Comparison of ENCODE assay signal across 8 cellular contexts in genomic region chrX:154437971-154438893, GRCh38. TPM values are rescaled to one million over a fixed set of nuclear protein-coding genes. Genes with fewer than 3 reads are reported as not detected.
DNase-seq lines count a peak whose midpoint lies in the region; ATAC-seq and TF ChIP-seq lines count a peak whose summit lies in the region.

No MANE protein-coding gene starts in this region.

- H4K5ac ChIP-seq in H9 (ENCODE audit: insufficient read length, low read depth, low read length), result no peak overlapping the region

- H3K27me3 Mint-ChIP-seq in H9 (ENCODE audit: low read depth) (no peaks in the 10 kb centered on the region), WTC11 (ENCODE audit: low read depth) (no peaks in the 10 kb centered on the region)

- H3K27ac Mint-ChIP-seq in H9, result peak overlapping the region in 1 of 3 experiments; percentile 48; a peak in 1 of 7 replicates
- H3K27ac Mint-ChIP-seq in WTC11, result peak overlapping the region; percentile 23; the same call in 1 of the 2 replicates

- H2BK12ac ChIP-seq in H9 (ENCODE audit: insufficient read length, low read depth, low read length), result no peak overlapping the region

- no peak overlapping the region for H3K14ac ChIP-seq in H9 (ENCODE audit: insufficient read depth, low read length)

- H2AK5ac ChIP-seq in H9 (ENCODE audit: insufficient read length, low read length), result no peak overlapping the region

- H3K79me1 ChIP-seq in H9 (ENCODE audit: insufficient read depth, low read depth, low read length, poor library complexity, severe bottlenecking), result no peaks in the 10 kb centered on the region

- H3K36me3 ChIP-seq in hepatocyte (replicated peaks; ENCODE audit: insufficient read depth, low read depth), result no peaks in the 10 kb centered on the region

- no peaks in the 10 kb centered on the region for H3K27me3 ChIP-seq in H9 (ENCODE audit: insufficient read depth, low read length)
- H3K27me3 ChIP-seq in hepatocyte, result no peaks in the 10 kb centered on the region

- H4K8ac ChIP-seq in H9 (replicated peaks; ENCODE audit: insufficient read length, low read depth, low read length), result no peak overlapping the region

- H3K36me3 Mint-ChIP-seq in H9 (ENCODE audit: insufficient read depth in 1 of 3, low read depth in 3 of 3), result peaks cover 28 to 72% (median 64%) of the 10 kb centered on the region in 3 experiments
- H3K36me3 Mint-ChIP-seq in WTC11, result peaks cover 17% of the 10 kb centered on the region

- H3K4me1 ChIP-seq in H9 (ENCODE audit: insufficient read depth, low read length), result no peaks in the 10 kb centered on the region
- no peaks in the 10 kb centered on the region for H3K4me1 ChIP-seq in hepatocyte (ENCODE audit: insufficient read depth)

- TF ChIP-seq CTCF in H9 (conservative IDR thresholded peaks at IDR 0.05), result no peak
- TF ChIP-seq CTCF in WTC11 (IDR thresholded peaks at IDR 0.05), result no peak
- no peak for TF ChIP-seq CTCF in hepatocyte (IDR thresholded peaks at IDR 0.05; ENCODE audit: poor library complexity)

- H3K23ac ChIP-seq in H9 (ENCODE audit: insufficient read length, low read depth, low read length), result no peak overlapping the region

- H3K4me1 Mint-ChIP-seq in H9 (peaks cover 8 to 12% of the 10 kb centered on the region in 2 experiments), WTC11 (peaks cover 12% of the 10 kb centered on the region)

- H2AFZ ChIP-seq in H9 (ENCODE audit: low read length), result no peak overlapping the region
- no peak overlapping the region for H2AFZ ChIP-seq in hepatocyte

- H3K4me2 ChIP-seq in H9 (ENCODE audit: insufficient read depth, insufficient read length, low read length) (peak overlapping the region; percentile 41), hepatocyte (peak overlapping the region; percentile 74)

- H3K4me3 Mint-ChIP-seq in H9 (peak overlapping the region; percentile 82 to 90), WTC11 (peak overlapping the region; percentile 83)

- H3K56ac ChIP-seq in H9 (ENCODE audit: insufficient read length, low read depth, low read length), result no peak overlapping the region

- H3K18ac ChIP-seq in H9 (ENCODE audit: insufficient read length, low read depth, low read length), result no peak overlapping the region

- no peak overlapping the region for H4K91ac ChIP-seq in H9 (ENCODE audit: insufficient read length, low read depth, low read length)

- no peak overlapping the region for H3T11ph ChIP-seq in H9 (ENCODE audit: low read length)

- H2BK20ac ChIP-seq in H9 (ENCODE audit: low read depth, low read length, poor library complexity, severe bottlenecking), result no peak overlapping the region

- H3K9me3 Mint-ChIP-seq in H9 (peaks cover 70 to 87% of the 10 kb centered on the region in 2 experiments), WTC11 (no peaks in the 10 kb centered on the region)

- H2BK15ac ChIP-seq in H9 (ENCODE audit: low read depth, low read length), result no peak overlapping the region

- H2BK120ac ChIP-seq in H9 (ENCODE audit: low read depth, low read length, poor library complexity, severe bottlenecking), result no peak overlapping the region

- H3K27ac ChIP-seq in H9 (ENCODE audit: insufficient read length, low read depth, low read length) (no peak overlapping the region), hepatocyte (no peak overlapping the region), skin epidermis (peak overlapping the region in 16 of 21 experiments; percentile 75 to 98 (median 93))

- peaks cover 7% of the 10 kb centered on the region for H3K23me2 ChIP-seq in H9 (ENCODE audit: insufficient read length, low read depth, low read length, poor library complexity, severe bottlenecking)

- peaks cover 2% of the 10 kb centered on the region; the same call in 1 of the 2 replicates for H3K79me2 ChIP-seq in H9 (ENCODE audit: insufficient read depth, low read length)
- H3K79me2 ChIP-seq in hepatocyte, result peaks cover 28% of the 10 kb centered on the region

- peak overlapping the region; percentile 49 for H3K4me3 ChIP-seq in hepatocyte
- peak overlapping the region; percentile 56 to 80 (median 66) for H3K4me3 ChIP-seq in skin epidermis

- no peak overlapping the region for H3K9ac ChIP-seq in H9 (ENCODE audit: extremely low read depth, insufficient read length, low read length)

- H4K20me1 ChIP-seq in H9 (ENCODE audit: control insufficient read depth, insufficient read depth, insufficient read length), result no peaks in the 10 kb centered on the region
- H4K20me1 ChIP-seq in hepatocyte (ENCODE audit: insufficient read depth, poor library complexity, severe bottlenecking), result no peaks in the 10 kb centered on the region

- no CpG with 5 or more reads among the region's 28 CpGs for WGBS in H9 (ENCODE audit: extremely low coverage, insufficient read length, low lambda C conversion rate)
- WGBS in hepatocyte (ENCODE audit: low lambda C conversion rate, missing lambda C conversion rate), result 67% methylated on average over 28 of the region's 28 CpGs

- H2BK5ac ChIP-seq in H9 (ENCODE audit: insufficient read length, low read length), result no peak overlapping the region

- ATAC-seq in WTC11 (no peak), GM19455 (IDR thresholded peaks at IDR 0.05; ENCODE audit: unreplicated experiment) (no peak), GM21737 (IDR thresholded peaks at IDR 0.05; ENCODE audit: unreplicated experiment) (no peak), GM19467 (IDR thresholded peaks at IDR 0.05; ENCODE audit: unreplicated experiment) (no peak)

- POLR2A ChIA-PET in WTC11 (lab: Charles Lee), result interaction anchor here (1.0 kb wide), 1 partner anchor 40 kb away, joined by 3 read pairs; the partner anchor contains the start of gene LAGE3

- peaks cover 41% of the 10 kb centered on the region for H3K9me3 ChIP-seq in H9 (ENCODE audit: control insufficient read depth, low read depth, low read length)
- H3K9me3 ChIP-seq in hepatocyte (ENCODE audit: low read depth), result no peaks in the 10 kb centered on the region

- no peak overlapping the region for H3K4ac ChIP-seq in H9 (ENCODE audit: low read depth, low read length)

- CTCF ChIA-PET in WTC11 (lab: Charles Lee), result no interaction called here

- DNase-seq in H9 (no peak), WTC11 (ENCODE audit: low spot score) (no peak), hepatocyte (ENCODE audit: low spot score) (no peak), HK-2 (ENCODE audit: unreplicated experiment) (no peak)

- H3K9me2 ChIP-seq in hepatocyte (replicated peaks; ENCODE audit: insufficient read depth), result no peaks in the 10 kb centered on the region

TF ChIP-seq in WTC11, 78 proteins besides CTCF, POLR2A, EP300 and RAD21:
- TF ChIP-seq ZNF416 (CRISPR knock-in tag; IDR thresholded peaks at IDR 0.05), result no peak
- no peak for TF ChIP-seq E2F1 (CRISPR knock-in tag; IDR thresholded peaks at IDR 0.05)

RNA-seq across cellular contexts. Expression of gene GDI1, which starts 1.3 kb away (rescaled TPM):
- total RNA-seq in H9 (2021) (111 and 112 TPM in 2 replicates), WTC11 (2021) (106 to 108 TPM (median 108 TPM) in 3 replicates), hepatocyte (82.7 and 101 TPM in 2 replicates)
- polyA plus RNA-seq in hepatocyte, result 102 and 132 TPM in 2 replicates

RNA-seq across cellular contexts. Expression of gene FAM50A, which starts 5.7 kb away (rescaled TPM):
- total RNA-seq in H9 (2021), result 56.7 and 57.4 TPM in 2 replicates
- 50.2 to 51.8 TPM (median 51.1 TPM) in 3 replicates for total RNA-seq in WTC11 (2021)
- total RNA-seq in hepatocyte, result 52.1 and 65.9 TPM in 2 replicates
- polyA plus RNA-seq in hepatocyte, result 147 and 178 TPM in 2 replicates

RNA-seq across cellular contexts. Expression of gene ATP6AP1, which starts 9.8 kb away (rescaled TPM):
- total RNA-seq in H9 (2021), result 45.6 and 49.2 TPM in 2 replicates
- total RNA-seq in WTC11 (2021), result 43.9 to 46.0 TPM (median 44.8 TPM) in 3 replicates
- total RNA-seq in hepatocyte, result 116 and 131 TPM in 2 replicates
- polyA plus RNA-seq in hepatocyte, result 265 and 268 TPM in 2 replicates

RNA-seq across cellular contexts. Expression of gene PLXNA3, which starts 19.8 kb away (rescaled TPM):
- total RNA-seq in H9 (2021) (36.3 and 45.5 TPM in 2 replicates), WTC11 (2021) (26.6 to 33.1 TPM (median 31.4 TPM) in 3 replicates), hepatocyte (10.6 and 14.1 TPM in 2 replicates)
- polyA plus RNA-seq in hepatocyte, result 23.2 and 28.7 TPM in 2 replicates

RNA-seq across cellular contexts. Expression of gene TAFAZZIN, which starts 26.9 kb away (rescaled TPM):
- 24.7 and 25.5 TPM in 2 replicates for total RNA-seq in H9 (2021)
- total RNA-seq in WTC11 (2021), result 43.5 to 48.6 TPM (median 44.5 TPM) in 3 replicates
- 25.0 and 26.7 TPM in 2 replicates for total RNA-seq in hepatocyte
- 41.3 and 69.6 TPM in 2 replicates for polyA plus RNA-seq in hepatocyte

Comparison
In these comparisons a context has a peak if more than half of its experiments do, and no peak if none do; other contexts are left out.
1. H3K27ac ChIP-seq: peak in skin epidermis (16 of 21); none in H9 (single experiment) and hepatocyte (single experiment).